In the genomic region with DNA sequence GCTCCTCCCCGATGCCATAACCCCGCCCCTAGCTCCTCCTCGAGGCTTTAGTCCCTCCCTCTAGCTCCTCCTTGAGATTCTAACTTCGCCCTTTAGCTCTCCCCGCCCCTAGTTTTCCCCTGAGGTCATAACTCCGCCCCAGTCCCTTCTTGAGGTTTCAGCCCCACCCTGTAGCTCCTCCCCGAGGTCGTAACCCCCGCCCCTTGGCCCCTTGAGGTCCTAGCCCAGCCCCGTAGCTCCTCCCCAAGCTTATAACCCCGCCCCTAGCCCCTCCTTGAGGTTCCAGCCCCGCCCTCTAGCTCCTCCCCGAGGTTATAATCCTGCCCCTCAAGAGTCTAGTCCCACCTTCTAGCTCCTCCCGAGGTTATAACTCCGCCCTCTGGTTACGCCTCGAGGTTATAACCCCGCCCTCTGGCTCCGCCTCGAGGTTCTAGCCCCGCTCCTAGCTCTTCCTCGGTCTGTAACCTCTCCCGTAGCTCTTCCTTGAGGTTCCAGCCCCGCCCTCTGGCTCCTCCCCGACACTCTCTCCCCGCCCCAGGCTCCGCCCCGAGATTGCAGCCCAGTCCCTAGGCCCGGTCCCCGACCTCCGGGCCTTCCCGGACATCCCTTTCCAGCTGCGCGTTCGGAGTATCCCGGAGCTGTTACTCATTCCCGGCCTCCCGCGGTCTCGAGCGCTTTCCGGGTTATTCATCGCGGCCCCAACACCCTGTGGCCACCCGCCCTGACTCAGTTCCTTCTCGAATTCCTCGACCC, we compare ENCODE assay signal across 1 cellular context.
TF ChIP-seq lines count a peak whose summit lies in the region.

No MANE protein-coding gene starts in this region.

TF ChIP-seq in endothelial cell of umbilical vein, 7 proteins besides CTCF, POLR2A, EP300 and RAD21 (continued from another document):
- TF ChIP-seq EZH2 (IDR thresholded peaks at IDR 0.05; ENCODE audit: borderline replicate concordance, low read depth, low read length, severe bottlenecking) (no peak), MYC (IDR thresholded peaks at IDR 0.05; ENCODE audit: low read depth, low read length) (no peak), POLR2AphosphoS5 (IDR thresholded peaks at IDR 0.05; ENCODE audit: insufficient read depth, low read depth, low read length) (peak; percentile 89), JUN (IDR thresholded peaks at IDR 0.05; ENCODE audit: borderline replicate concordance, insufficient read depth, insufficient read length, low read depth) (no peak)
- TF ChIP-seq, protein P1, sequence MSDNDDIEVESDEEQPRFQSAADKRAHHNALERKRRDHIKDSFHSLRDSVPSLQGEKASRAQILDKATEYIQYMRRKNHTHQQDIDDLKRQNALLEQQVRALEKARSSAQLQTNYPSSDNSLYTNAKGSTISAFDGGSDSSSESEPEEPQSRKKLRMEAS (IDR thresholded peaks at IDR 0.05; ENCODE audit: insufficient read depth, insufficient read length) = no peak
